In the genomic region with DNA sequence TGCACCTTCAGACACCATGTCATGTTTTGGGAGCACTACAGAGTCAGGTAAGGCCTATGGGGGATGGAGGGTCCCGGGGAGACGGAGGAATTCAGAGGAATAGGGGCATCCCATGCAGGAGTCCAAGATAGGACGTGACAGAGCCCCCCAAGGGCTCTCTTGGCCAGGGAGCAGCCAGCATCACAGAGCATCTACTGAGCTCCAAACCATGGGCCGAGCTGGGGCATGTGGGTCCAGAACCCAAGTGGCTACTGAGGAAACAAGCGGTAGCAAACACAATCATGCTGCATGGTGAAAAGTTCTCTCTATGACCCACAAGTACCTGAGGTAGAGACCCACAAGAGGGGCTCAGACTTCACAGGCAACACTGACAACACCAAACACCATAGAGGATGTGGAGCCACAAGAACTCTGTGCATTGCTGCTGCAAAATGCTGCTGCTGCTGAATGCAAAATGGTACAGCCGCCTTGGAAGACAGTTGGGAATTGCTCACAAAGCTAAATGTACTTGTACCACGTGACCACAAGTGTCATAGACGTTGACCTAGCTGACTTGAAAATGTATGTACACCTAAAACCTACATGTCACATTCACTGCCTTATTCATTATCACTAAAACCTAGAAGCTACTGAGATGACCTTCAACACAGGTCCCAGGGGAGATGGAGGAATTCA, we compare ENCODE assay signal across 29 cellular contexts. TPM values are rescaled to one million over a fixed set of nuclear protein-coding genes. Genes with fewer than 3 reads are reported as not detected.
"Had no signal": no experiment of that assay in that cellular context is flagged by ENCODE, and none has a peak within 500 bp of the region (broad histone marks: within the 10 kb centered on the region; RNA-seq: fewer than 3 reads in every experiment).

No MANE protein-coding gene starts in this region.

- DNase-seq: activated CD4-positive, alpha-beta T cell treated with anti-CD3 and anti-CD28 coated beads for 48 hours; activated CD4-positive, alpha-beta T cell treated with anti-CD3 and anti-CD28 coated beads, Interleukin-2, amount 50 U/mL, for 4 hours; activated CD4-positive, CD25-positive, alpha-beta regulatory T cell treated with anti-CD3 and anti-CD28 coated beads, Interleukin-2, amount 50 U/mL, for 72 hours; activated CD8-positive, alpha-beta T cell treated with anti-CD3 and anti-CD28 coated beads, Interleukin-2, amount 10 ng/mL, durations not matched to agents 7 days and 5 days; activated gamma-delta T cell treated with Interleukin-2 at 50 U/mL for 16 hours; activated naive CD4-positive, alpha-beta T cell treated with anti-CD3 and anti-CD28 coated beads, Interleukin-2, amount 10 ng/mL, durations not matched to agents 7 days and 5 days; activated naive CD8-positive, alpha-beta T cell treated with anti-CD3 and anti-CD28 coated beads for 36 hours; activated T-cell treated with anti-CD3 and anti-CD28 coated beads, Interleukin-2, amount 50 U/mL, for 72 hours; brain microvascular endothelial cell; MG63; MV-4-11; NCI-H1092 treated with DMSO at 0.1 percent for 48 hours; NCI-H1417 treated with DMSO at 0.1 percent for 48 hours; NCI-H1694; NCI-H2029; NCI-H2107; NCI-H2171 treated with DMSO at 0.1 percent for 48 hours; NCI-H345; NCI-H510A; NCI-H526 treated with DMSO at 0.1 percent for 48 hours; Peyer's patch; SHP77 had no signal

- H3K9ac ChIP-seq: KMS-11 had no signal

- H3K27ac ChIP-seq: brain microvascular endothelial cell, cardiac muscle cell, Peyer's patch, RWPE1, SJSA1 had no signal

- H3K9me3 ChIP-seq: MG63, Peyer's patch, SJSA1 had no signal

- H3K4me3 ChIP-seq: cardiac muscle cell, MG63, Peyer's patch, SJSA1 had no signal

- H3K27me3 ChIP-seq: brain microvascular endothelial cell, cardiac muscle cell, MG63, Peyer's patch, SJSA1 had no signal

- H3K4me1 ChIP-seq: Peyer's patch, SJSA1 had no signal

- ATAC-seq: activated CD8-positive, alpha-beta T cell treated with anti-CD3 and anti-CD28 coated beads, Interleukin-2, amount 10 ng/mL, durations not matched to agents 7 days and 5 days; activated T-cell treated with anti-CD3 and anti-CD28 coated beads, Interleukin-2, amount 50 U/mL, for 72 hours; WTC11 had no signal

- H3K36me3 ChIP-seq: brain microvascular endothelial cell, cardiac muscle cell, MG63, Peyer's patch, SJSA1 had no signal

RNA-seq across cellular contexts. Expression of gene MAS1L, which starts 33.4 kb away (rescaled TPM):
- total RNA-seq: activated CD8-positive, alpha-beta T cell treated with anti-CD3 and anti-CD28 coated beads, Interleukin-2, amount 10 ng/mL, durations not matched to agents 7 days and 5 days; activated naive CD8-positive, alpha-beta T cell treated with anti-CD3 and anti-CD28 coated beads for 36 hours; activated T-cell treated with anti-CD3 and anti-CD28 coated beads, Interleukin-2, amount 50 U/mL, for 72 hours; activated T-helper 2 cell treated with anti-CD3 and anti-CD28 coated beads, Interferon-gamma antibody, Interleukin-2, Interleukin-4, amounts not matched to agents 10 μg/mL and 5 μg/mL and 100 μg/mL, durations not matched to agents 14 hours and 24 hours and 36 hours; cardiac muscle cell; SJSA1; WTC11 had no signal
- polyA plus RNA-seq: cardiac muscle cell, IgD-negative memory B cell had no signal

RNA-seq across cellular contexts. Expression of gene UBD, which starts 38.4 kb away (rescaled TPM):
- total RNA-seq: activated CD8-positive, alpha-beta T cell treated with anti-CD3 and anti-CD28 coated beads, Interleukin-2, amount 10 ng/mL, durations not matched to agents 7 days and 5 days; cardiac muscle cell had no signal
- polyA plus RNA-seq: cardiac muscle cell, IgD-negative memory B cell had no signal
